In genomic region chr3:139934557-139935070, GRCh38 we compare ENCODE assay signal across 8 cellular contexts. TPM values are rescaled to one million over a fixed set of nuclear protein-coding genes. Genes with fewer than 3 reads are reported as not detected.
DNase-seq lines count a peak whose midpoint lies in the region; ATAC-seq and TF ChIP-seq lines count a peak whose summit lies in the region.

No MANE protein-coding gene starts in this region.

- H3K36me3 ChIP-seq in endocrine pancreas (ENCODE audit: control insufficient read depth, insufficient read depth, low read length) (no peaks in the 10 kb centered on the region), thoracic aorta (no peaks in the 10 kb centered on the region)

- H3K27me3 ChIP-seq in endocrine pancreas (ENCODE audit: control insufficient read depth, insufficient read depth, low read length), result no peaks in the 10 kb centered on the region
- no peaks in the 10 kb centered on the region for H3K27me3 ChIP-seq in thoracic aorta (replicated peaks; ENCODE audit: insufficient read depth)

- no peak for TF ChIP-seq CTCF in thoracic aorta (IDR thresholded peaks at IDR 0.05)

- H3K9ac ChIP-seq in endocrine pancreas (ENCODE audit: control insufficient read depth, insufficient read depth, low read length), result peak overlapping the region; percentile 60

- H3K9me3 ChIP-seq in endocrine pancreas (ENCODE audit: control insufficient read depth, low read length), result no peaks in the 10 kb centered on the region
- no peaks in the 10 kb centered on the region for H3K9me3 ChIP-seq in thoracic aorta

- DNase-seq in AG20443 (ENCODE audit: low spot score), result peak; percentile 17
- peak; percentile 76 for DNase-seq in H4 (ENCODE audit: low spot score)
- peak; percentile 75 for DNase-seq in NCI-H524 treated with DMSO at 0.1 percent for 48 hours (lab: John Stamatoyannopoulos, UW)
- peak; percentile 76 for DNase-seq in medulla oblongata (ENCODE audit: extremely low spot score)
- DNase-seq in thoracic aorta (ENCODE audit: low spot score), result no peak
- no peak for DNase-seq in GM19240 (ENCODE audit: insufficient read length, low spot score)
- DNase-seq in EL, result no peak

- no peak overlapping the region for H3K27ac ChIP-seq in thoracic aorta

- H3K4me3 ChIP-seq in endocrine pancreas (ENCODE audit: control insufficient read depth, insufficient read depth, low read length) (no peak overlapping the region), thoracic aorta (peak overlapping the region; percentile 72)

- H3K4me1 ChIP-seq in endocrine pancreas (ENCODE audit: control insufficient read depth, insufficient read depth, low read length), result peaks cover 2% of the 10 kb centered on the region
- H3K4me1 ChIP-seq in thoracic aorta (ENCODE audit: control insufficient read depth in 1 of 2, low read depth in 2 of 2), result peaks cover 6 to 24% of the 10 kb centered on the region in 2 donors

- ATAC-seq in thoracic aorta (ENCODE audit: insufficient number of reproducible peaks, low FRiP score, low read depth), result no peak

RNA-seq across cellular contexts. Expression of gene CLSTN2, which starts 0.4 kb away (rescaled TPM):
- 3.9 and 4.1 TPM in 2 replicates for total RNA-seq in H4 (2014; rRNA removed; shearing (Covaris generic))
- 10 to 100 TPM in 1 of 2 donors, 1 to 10 TPM in 1; 7.6 to 15.7 TPM for total RNA-seq in thoracic aorta

Comparison
In these comparisons a context has a peak if more than half of its experiments do, and no peak if none do; other contexts are left out.
1. DNase-seq: peak in AG20443 (single experiment), H4 (single experiment), NCI-H524 treated with DMSO at 0.1 percent for 48 hours (single experiment) and medulla oblongata (single experiment); none in thoracic aorta (single experiment), GM19240 (single experiment) and EL (single experiment).